Comparison of ENCODE assay signal across 19 cellular contexts in genomic region chr7:82266081-82266480, GRCh38.
"Had no signal": no experiment of that assay in that cellular context is flagged by ENCODE, and none has a peak within 500 bp of the region (broad histone marks: within the 10 kb centered on the region; RNA-seq: fewer than 3 reads in every experiment).

No MANE protein-coding gene starts in this region.

- H3K9me3 ChIP-seq: esophagus squamous epithelium, prostate gland, suprapubic skin, thyroid gland, uterus had no signal

- H3K4me1 ChIP-seq: esophagus squamous epithelium, parathyroid adenoma, prostate gland, right lobe of liver, suprapubic skin, uterus had no signal

- H3K27me3 ChIP-seq: esophagus squamous epithelium, right lobe of liver, suprapubic skin, thyroid gland, uterus had no signal

- DNase-seq: esophagus squamous epithelium; foreskin fibroblast; immature natural killer cell; kidney; left colon; mesendoderm; naive B cell; nephron progenitor cell; retina; right lobe of liver; stimulated activated CD4-positive, alpha-beta T cell treated with anti-CD3 and anti-CD28 coated beads, Interleukin-4, amount 100 ng/mL, for 1 hour; stimulated activated CD8-positive, alpha-beta memory T cell treated with anti-CD3 and anti-CD28 coated beads, Interleukin-4, amount 100 ng/mL, for 48 hours; stimulated activated naive CD8-positive, alpha-beta T cell treated with anti-CD3 and anti-CD28 coated beads, Interleukin-15, Interleukin-2, amounts not matched to agents 100 U/mL and 50 U/mL, for 24 hours; thyroid gland; uterus had no signal

- H3K36me3 ChIP-seq: esophagus squamous epithelium, prostate gland, right lobe of liver, suprapubic skin, thyroid gland, uterus had no signal

- H3K27ac ChIP-seq: esophagus squamous epithelium, parathyroid adenoma, prostate gland, right lobe of liver, suprapubic skin, thyroid gland, uterus had no signal

- H3K4me3 ChIP-seq: esophagus squamous epithelium, prostate gland, right lobe of liver, suprapubic skin, thyroid gland, uterus had no signal

- ATAC-seq: left colon; right lobe of liver; stimulated activated effector memory CD8-positive, alpha-beta T cell treated with anti-CD3 and anti-CD28 coated beads, Interleukin-12 subunit alpha, Interleukin-12 subunit beta, amount 100 ng/mL, for 72 hours; stimulated activated naive CD8-positive, alpha-beta T cell treated with anti-CD3 and anti-CD28 coated beads, Interleukin-15, Interleukin-2, amounts not matched to agents 100 U/mL and 50 U/mL, for 24 hours had no signal
